Comparison of ENCODE assay signal across 17 cellular contexts in genomic region chr9:6616976-6617375, GRCh38.
"Had no signal": no experiment of that assay in that cellular context is flagged by ENCODE, and none has a peak within 500 bp of the region (broad histone marks: within the 10 kb centered on the region; RNA-seq: fewer than 3 reads in every experiment).

No MANE protein-coding gene starts in this region.

- DNase-seq: activated CD4-positive, alpha-beta T cell treated with anti-CD3 and anti-CD28 coated beads, Interleukin-2, amount 10 ng/mL, durations not matched to agents 7 days and 5 days; activated CD4-positive, CD25-positive, alpha-beta regulatory T cell treated with anti-CD3 and anti-CD28 coated beads, Interleukin-2, amount 50 U/mL, for 72 hours; activated CD8-positive, alpha-beta memory T cell treated with anti-CD3 and anti-CD28 coated beads, Interleukin-2, amount 10 ng/mL, durations not matched to agents 7 days and 5 days; activated CD8-positive, alpha-beta T cell treated with anti-CD3 and anti-CD28 coated beads for 36 hours; activated T-cell treated with anti-CD3 and anti-CD28 coated beads, Interleukin-2, amount 50 U/mL, for 24 hours; aorta; dorsolateral prefrontal cortex; effector memory CD8-positive, alpha-beta T cell; small intestine; stimulated activated CD4-positive, alpha-beta T cell treated with anti-CD3 and anti-CD28 coated beads, Interleukin-2, amount 100 ng/mL, for 24 hours; stimulated activated naive CD8-positive, alpha-beta T cell treated with anti-CD3 and anti-CD28 coated beads, Interleukin-15, amount 100 ng/mL, for 72 hours had no signal

- H3K4me3 ChIP-seq: esophagus muscularis mucosa, suprapubic skin, tibial nerve had no signal

- ATAC-seq: activated CD8-positive, alpha-beta memory T cell treated with anti-CD3 and anti-CD28 coated beads, Interleukin-2, amount 10 ng/mL, durations not matched to agents 7 days and 5 days; activated CD8-positive, alpha-beta T cell treated with anti-CD3 and anti-CD28 coated beads for 36 hours; effector memory CD8-positive, alpha-beta T cell; sciatic nerve; stimulated activated naive CD8-positive, alpha-beta T cell treated with anti-CD3 and anti-CD28 coated beads, Interleukin-15, amount 100 ng/mL, for 72 hours had no signal

- H3K27ac ChIP-seq: esophagus muscularis mucosa, parathyroid adenoma, suprapubic skin, tibial nerve, VCaP had no signal
